Comparison of ENCODE assay signal across 12 cellular contexts in genomic region chr5:177601577-177602457, GRCh38. TPM values are rescaled to one million over a fixed set of nuclear protein-coding genes. Genes with fewer than 3 reads are reported as not detected.
DNase-seq lines count a peak whose midpoint lies in the region; ATAC-seq, FAIRE-seq and TF ChIP-seq lines count a peak whose summit lies in the region.
"Had no signal": no experiment of that assay in that cellular context is flagged by ENCODE, and none has a peak within 500 bp of the region (broad histone marks: within the 10 kb centered on the region; RNA-seq: fewer than 3 reads in every experiment).

No MANE protein-coding gene starts in this region.

- H3K4me2 ChIP-seq in GM12878 (ENCODE audit: control insufficient read depth, insufficient read depth), result 0 out of 2 replicates have a peak overlapping the region, but pooled peaks have one; percentile 79

- RAD21 ChIA-PET in GM12878 (lab: Charles Lee; ENCODE audit: unreplicated experiment), result interaction anchor here (0.6 kb wide), 1 partner anchor 649 kb away, joined by 5 read pairs; no protein-coding TSS in a partner anchor

- no peak overlapping the region for H2AFZ ChIP-seq in GM12878 (ENCODE audit: control insufficient read depth, low read depth, low read length)

- no peak for FAIRE-seq in GM12878 (lab: Jason Lieb, UNC)
- FAIRE-seq: islet of Langerhans had no signal

- intact Hi-C loops in Caco-2 (cut with micrococcal nuclease; ENCODE audit: unreplicated experiment), result no loop called here
- intact Hi-C loops in GM12878 (cut with micrococcal nuclease; ENCODE audit: unreplicated experiment), result loop anchor here (5.0 kb wide), 1 partner anchor 95 kb away; the partner anchor contains the start of gene DOK3
- intact Hi-C loops in natural killer cell (cut with micrococcal nuclease), result no loop called here

- in situ Hi-C loops in GM12878 (cut with MboI) (loop anchor here (10.0 to 25.0 kb wide), 3 partner anchors 463 to 1565 kb away; no protein-coding TSS in a partner anchor), GM13976 (cut with MboI; ENCODE audit: low sequenced_read_pairs, unreplicated experiment) (loop anchor here (25.0 kb wide), 1 partner anchor 460 kb away; no protein-coding TSS in a partner anchor)

- TF ChIP-seq POLR2A in GM12878 (IDR thresholded peaks at IDR 0.05; ENCODE audit: low read depth, low read length), result no peak

- no peak for TF ChIP-seq EP300 in GM12878 (IDR thresholded peaks at IDR 0.05; ENCODE audit: borderline replicate concordance in 1 of 2, control insufficient read depth in 1 of 2, low read depth in 2 of 2, low read length in 2 of 2)

- no peak for DNase-seq in Caco-2
- peak; percentile 55 for DNase-seq in HuH-7 (ENCODE audit: low spot score)
- no peak for DNase-seq in GM12878 (ENCODE audit: low read depth, low spot score)
- DNase-seq in natural killer cell, result no peak
- no peak for DNase-seq in GM13976 (ENCODE audit: low spot score)
- DNase-seq: activated CD4-positive, alpha-beta T cell treated with anti-CD3 and anti-CD28 coated beads, Interleukin-2, amount 50 U/mL, for 48 hours; GOT3; tibial artery had no signal

- H3K4me3 ChIP-seq in Caco-2 (ENCODE audit: low read depth, low read length), result no peak overlapping the region
- 0 out of 2 replicates have a peak overlapping the region, but pooled peaks have one; percentile 85 for H3K4me3 ChIP-seq in GM12878

- peaks cover 13% of the 10 kb centered on the region for H3K79me2 ChIP-seq in GM12878 (ENCODE audit: control insufficient read depth, insufficient read depth, low read length)

- WGBS in GM12878 (ENCODE audit: insufficient coverage, insufficient replicate concordance, low lambda C conversion rate, missing lambda C conversion rate), result 89% methylated on average over 13 of the region's 13 CpGs

- H3K9me3 ChIP-seq in Caco-2 (no peaks in the 10 kb centered on the region), GM12878 (replicated peaks; ENCODE audit: control insufficient read depth, insufficient read depth, low read length) (no peaks in the 10 kb centered on the region)
- H3K9me3 ChIP-seq: tibial artery had no signal

- no peaks in the 10 kb centered on the region for H4K20me1 ChIP-seq in GM12878 (ENCODE audit: control insufficient read depth, insufficient read depth)

- H3K4me3 Mint-ChIP-seq in Caco-2 (ENCODE audit: unreplicated experiment) (peak overlapping the region; percentile 33), natural killer cell (peak overlapping the region; percentile 92)

- H3K27me3 ChIP-seq in Caco-2 (replicated peaks; ENCODE audit: control insufficient read depth, insufficient read depth, low read length) (no peaks in the 10 kb centered on the region), GM12878 (replicated peaks in 1 of 2; ENCODE audit: control insufficient read depth in 2 of 2, insufficient read depth in 2 of 2, low read length in 1 of 2) (no peaks in the 10 kb centered on the region)
- H3K27me3 ChIP-seq: dorsolateral prefrontal cortex, tibial artery had no signal

- POLR2A ChIA-PET in Caco-2 (lab: Charles Lee), result no interaction called here
- POLR2A ChIA-PET in GM12878 (lab: Charles Lee), result interaction anchor here (0.5 kb wide), 1 partner anchor 12 kb away, joined by 4 read pairs; no protein-coding TSS in a partner anchor

- CTCF ChIA-PET in Caco-2 (lab: Charles Lee), result interaction anchor here (1.2 kb wide), 1 partner anchor 41 kb away, joined by 3 read pairs; no protein-coding TSS in a partner anchor
- CTCF ChIA-PET in GM12878 (lab: Yijun Ruan, JAX), result no interaction called here

- no peak overlapping the region for H3K27ac ChIP-seq in GM12878 (ENCODE audit: control insufficient read depth, insufficient read depth)

- H3K27me3 Mint-ChIP-seq in Caco-2 (ENCODE audit: insufficient read depth, unreplicated experiment) (no peaks in the 10 kb centered on the region), natural killer cell (ENCODE audit: low read depth in 2 of 2) (no peaks in the 10 kb centered on the region)

- ATAC-seq in GM12878 (no peak), natural killer cell (no peak), GM21723 (IDR thresholded peaks at IDR 0.05; ENCODE audit: unreplicated experiment) (no peak), HG02759 (IDR thresholded peaks at IDR 0.05; ENCODE audit: unreplicated experiment) (no peak)

- H3K9ac ChIP-seq in GM12878 (ENCODE audit: control insufficient read depth, insufficient read depth, low read length), result no peak overlapping the region

- H3K4me1 Mint-ChIP-seq in Caco-2 (ENCODE audit: low read depth, unreplicated experiment) (no peaks in the 10 kb centered on the region), natural killer cell (peaks cover 29 to 47% of the 10 kb centered on the region in 2 donors)

- H3K4me1 ChIP-seq in Caco-2 (peaks cover 10% of the 10 kb centered on the region; the same call in 1 of the 2 replicates), GM12878 (ENCODE audit: control insufficient read depth, insufficient read depth, low read length) (peaks cover 3% of the 10 kb centered on the region; the same call in 1 of the 2 replicates)

- no peak overlapping the region for H3K27ac Mint-ChIP-seq in Caco-2 (ENCODE audit: unreplicated experiment)
- no peak overlapping the region for H3K27ac Mint-ChIP-seq in natural killer cell

- peaks cover 27% of the 10 kb centered on the region for H3K36me3 Mint-ChIP-seq in Caco-2 (ENCODE audit: insufficient read depth, unreplicated experiment)
- no peaks in the 10 kb centered on the region for H3K36me3 Mint-ChIP-seq in natural killer cell

- H3K9me3 Mint-ChIP-seq in Caco-2 (ENCODE audit: unreplicated experiment) (no peaks in the 10 kb centered on the region), natural killer cell (no peaks in the 10 kb centered on the region)

- BruUV-seq in Caco-2 (replicated peaks; lab: Mats Ljungman, UMichigan) (no TSS peak), GM12878 (replicated peaks; lab: Mats Ljungman, UMichigan) (no TSS peak)

- TF ChIP-seq CTCF in Caco-2 (IDR thresholded peaks at IDR 0.05; ENCODE audit: insufficient read depth in 1 of 2, low read depth in 1 of 2, low read length in 1 of 2, severe bottlenecking in 1 of 2, unreplicated experiment in 1 of 2) (peak in 1 of 2 experiments; percentile 42), GM12878 (IDR thresholded peaks at IDR 0.05 in 2 of 3, conservative IDR thresholded peaks at IDR 0.05 in 1 of 3; ENCODE audit: control insufficient read depth in 2 of 3, extremely low read depth in 1 of 3, insufficient read depth in 1 of 3, low read depth in 3 of 3, low read length in 3 of 3) (peak in 2 of 3 experiments; percentile 4 to 30; a peak in 2 of 6 replicates), natural killer cell (IDR thresholded peaks at IDR 0.05) (no peak), GM13976 (IDR thresholded peaks at IDR 0.05; ENCODE audit: borderline replicate concordance, control extremely low read depth, extremely low read depth, insufficient read depth, missing control alignments) (no peak)

- TF ChIP-seq RAD21 in GM12878 (IDR thresholded peaks at IDR 0.05; ENCODE audit: insufficient read depth, low read depth, low read length), result no peak

- SMC1A ChIA-PET in GM12878 (lab: Charles Lee; ENCODE audit: uncharacterized antibody, unreplicated experiment), result interaction anchor here (0.6 to 1.1 kb wide), 2 partner anchors 56 to 139 kb away, joined by 3 read pairs; no protein-coding TSS in a partner anchor

- H3K36me3 ChIP-seq in Caco-2 (ENCODE audit: control insufficient read depth, insufficient read depth, low read length) (no peaks in the 10 kb centered on the region), GM12878 (ENCODE audit: control insufficient read depth in 2 of 2, insufficient read depth in 2 of 2, low read length in 1 of 2) (no peaks in the 10 kb centered on the region)

RNA-seq across cellular contexts. Expression of gene B4GALT7, which starts 1.9 kb away (rescaled TPM):
- total RNA-seq in Caco-2 (2022) (28.8 and 30.0 TPM in 2 replicates), GM12878 (2014; rRNA removed) (22.9 and 23.2 TPM in 2 replicates), GM12878 (2014; rRNA removed; fragmentation: Illumina TruSeq; extraction: Trizol) (8.4 and 9.8 TPM in 2 replicates), GM12878 (2021) (22.5 and 23.6 TPM in 2 replicates), natural killer cell (10 to 100 TPM; 28.7 to 38.5 (median 28.7) TPM)
- 26.8 and 28.4 TPM in 2 replicates for total RNA-seq in GM12878 (2013; cell fraction: nucleolus; rRNA removed)
- polyA plus RNA-seq in GM12878 (2011; ENCODE audit: low read depth), result 10.5 TPM
- polyA plus RNA-seq in GM12878 (2011; rRNA removed) (3.1 and 7.2 TPM in 2 replicates), GM12878 (2014; fragmentation: Illumina TruSeq; extraction: Trizol) (2.4 and 8.3 TPM in 2 replicates), GM12878 (2014; fragmentation: Nextera tagmentation; extraction: Ambion mirVana) (1 to 10 TPM in 1 of 2 experiments, under 1 TPM in 1; 0.34 to 2.3 TPM), GM12878 (2014; rRNA removed) (23.2 and 24.5 TPM in 2 replicates), GM12878 (2016; fragmentation: Nextera tagmentation; extraction: Ambion mirVana) (10 to 100 TPM; 25.9 to 27.3 TPM)
- 11.3 and 16.8 TPM in 2 replicates for polyA plus RNA-seq in GM12878 (2011; cell fraction: cytosol; rRNA removed)
- 28.7 and 28.9 TPM in 2 replicates for polyA plus RNA-seq in GM12878 (2011; cell fraction: nucleus; rRNA removed)
- polyA plus RNA-seq in GM12878 (2012), result 17.3 and 18.5 TPM in 2 replicates
- 6.2 and 11.6 TPM in 2 replicates for polyA minus RNA-seq in GM12878 (2011; rRNA and poly(A)+ RNA removed)
- polyA minus RNA-seq in GM12878 (2011; cell fraction: cytosol; rRNA and poly(A)+ RNA removed), result 4.4 and 4.5 TPM in 2 replicates
- 10.5 and 17.5 TPM in 2 replicates for polyA minus RNA-seq in GM12878 (2011; cell fraction: nucleus; rRNA and poly(A)+ RNA removed)

RNA-seq across cellular contexts. Expression of gene TMED9, which starts 9.8 kb away (rescaled TPM):
- total RNA-seq in Caco-2 (2022) (236 and 240 TPM in 2 replicates), GM12878 (2014; rRNA removed) (36.2 and 44.8 TPM in 2 replicates), GM12878 (2014; rRNA removed; fragmentation: Illumina TruSeq; extraction: Trizol) (40.3 and 44.9 TPM in 2 replicates), GM12878 (2021) (121 and 127 TPM in 2 replicates), natural killer cell (100 to 1,000 TPM in 1 of 3 donors, 10 to 100 TPM in 2; 91.2 to 114 (median 94.4) TPM)
- total RNA-seq in GM12878 (2013; cell fraction: nucleolus; rRNA removed), result 67.6 and 67.8 TPM in 2 replicates
- 76.7 TPM for polyA plus RNA-seq in GM12878 (2011; ENCODE audit: low read depth)
- polyA plus RNA-seq in GM12878 (2011; rRNA removed) (96.0 and 138 TPM in 2 replicates), GM12878 (2014; fragmentation: Illumina TruSeq; extraction: Trizol) (41.8 and 89.6 TPM in 2 replicates), GM12878 (2014; fragmentation: Nextera tagmentation; extraction: Ambion mirVana) (10 to 100 TPM; 35.7 to 46.6 TPM), GM12878 (2014; rRNA removed) (144 and 157 TPM in 2 replicates), GM12878 (2016; fragmentation: Nextera tagmentation; extraction: Ambion mirVana) (100 to 1,000 TPM; 125 to 136 TPM)
- 152 and 160 TPM in 2 replicates for polyA plus RNA-seq in GM12878 (2011; cell fraction: cytosol; rRNA removed)
- polyA plus RNA-seq in GM12878 (2011; cell fraction: nucleus; rRNA removed), result 55.1 and 67.2 TPM in 2 replicates
- 162 and 175 TPM in 2 replicates for polyA plus RNA-seq in GM12878 (2012)
- polyA minus RNA-seq in GM12878 (2011; rRNA and poly(A)+ RNA removed), result 130 and 153 TPM in 2 replicates
- polyA minus RNA-seq in GM12878 (2011; cell fraction: cytosol; rRNA and poly(A)+ RNA removed), result 29.7 and 39.8 TPM in 2 replicates
- polyA minus RNA-seq in GM12878 (2011; cell fraction: nucleus; rRNA and poly(A)+ RNA removed), result 32.4 and 35.7 TPM in 2 replicates

RNA-seq across cellular contexts. Expression of gene FAM193B, which starts 47.5 kb away (rescaled TPM):
- total RNA-seq in Caco-2 (2022), result 72.9 and 82.7 TPM in 2 replicates
- total RNA-seq in GM12878 (2013; cell fraction: nucleolus; rRNA removed), result 77.1 and 93.7 TPM in 2 replicates
- 29.3 and 32.4 TPM in 2 replicates for total RNA-seq in GM12878 (2014; rRNA removed)
- total RNA-seq in GM12878 (2014; rRNA removed; fragmentation: Illumina TruSeq; extraction: Trizol), result 22.6 and 26.2 TPM in 2 replicates
- 34.3 and 47.0 TPM in 2 replicates for total RNA-seq in GM12878 (2021)
- 40.4 TPM for polyA plus RNA-seq in GM12878 (2011; ENCODE audit: low read depth)
- polyA plus RNA-seq in GM12878 (2011; rRNA removed), result 26.7 and 37.8 TPM in 2 replicates
- polyA plus RNA-seq in GM12878 (2011; cell fraction: cytosol; rRNA removed), result 33.1 and 39.8 TPM in 2 replicates
- polyA plus RNA-seq in GM12878 (2011; cell fraction: nucleus; rRNA removed), result 225 and 240 TPM in 2 replicates
- polyA plus RNA-seq in GM12878 (2012), result 50.5 and 58.2 TPM in 2 replicates
- polyA plus RNA-seq in GM12878 (2014; fragmentation: Illumina TruSeq; extraction: Trizol), result 10.7 and 27.6 TPM in 2 replicates
- polyA plus RNA-seq in GM12878 (2014; fragmentation: Nextera tagmentation; extraction: Ambion mirVana), result 10 to 100 TPM in 1 of 2 experiments, 1 to 10 TPM in 1; 3.3 to 11.1 TPM
- polyA plus RNA-seq in GM12878 (2014; rRNA removed), result 44.1 and 51.8 TPM in 2 replicates
- 10 to 100 TPM in 1 of 2 experiments, 1 to 10 TPM in 1; 9.0 to 14.5 TPM for polyA plus RNA-seq in GM12878 (2016; fragmentation: Nextera tagmentation; extraction: Ambion mirVana)
- polyA minus RNA-seq in GM12878 (2011; rRNA and poly(A)+ RNA removed), result 11.3 and 19.0 TPM in 2 replicates
- 10.3 and 14.2 TPM in 2 replicates for polyA minus RNA-seq in GM12878 (2011; cell fraction: cytosol; rRNA and poly(A)+ RNA removed)
- 25.0 and 38.2 TPM in 2 replicates for polyA minus RNA-seq in GM12878 (2011; cell fraction: nucleus; rRNA and poly(A)+ RNA removed)
- total RNA-seq in natural killer cell, result 100 to 1,000 TPM; 203 to 235 (median 216) TPM

Comparison
In these comparisons a context has a peak if more than half of its experiments do, and no peak if none do; other contexts are left out.
1. CTCF ChIP-seq: peak in GM12878 (2 of 3); none in natural killer cell (single experiment) and GM13976 (single experiment).